In genomic region chr2:98772531-98772930, GRCh38 we compare ENCODE assay signal across 10 cellular contexts. TPM values are rescaled to one million over a fixed set of nuclear protein-coding genes. Genes with fewer than 3 reads are reported as not detected.
DNase-seq lines count a peak whose midpoint lies in the region; TF ChIP-seq lines count a peak whose summit lies in the region.
"Had no signal": no experiment of that assay in that cellular context is flagged by ENCODE, and none has a peak within 500 bp of the region (broad histone marks: within the 10 kb centered on the region; RNA-seq: fewer than 3 reads in every experiment).

No MANE protein-coding gene starts in this region.

- no peaks in the 10 kb centered on the region for H3K9me3 ChIP-seq in CD8-positive, alpha-beta memory T cell (ENCODE audit: low read length)
- no peaks in the 10 kb centered on the region for H3K9me3 ChIP-seq in Loucy (ENCODE audit: insufficient read depth, low read depth, low read length)

- CTCF ChIA-PET in CD8-positive, alpha-beta memory T cell (lab: Charles Lee): interaction anchor here (2.1 to 2.4 kb wide), 3 partner anchors 40 to 124 kb away, joined by 7 to 14 read pairs (median 9); no protein-coding TSS in a partner anchor

- peak overlapping the region; percentile 95; the same call in 1 of the 2 replicates for H2AFZ ChIP-seq in Loucy (ENCODE audit: low read length)

- H3K36me3 ChIP-seq in CD8-positive, alpha-beta memory T cell (ENCODE audit: insufficient read depth, low read length): no peaks in the 10 kb centered on the region
- H3K36me3 ChIP-seq in Loucy (ENCODE audit: insufficient read depth, low read length): no peaks in the 10 kb centered on the region

- peak overlapping the region; percentile 61 for H3K9ac ChIP-seq in Loucy (ENCODE audit: low read depth, low read length, poor library complexity, severe bottlenecking)

- 0 out of 2 replicates have a peak, but pooled peaks cover 6% of the 10 kb centered on the region for H3F3A ChIP-seq in Loucy (ENCODE audit: low read depth)

- peak overlapping the region; percentile 70 for H3K27ac ChIP-seq in CD8-positive, alpha-beta memory T cell (ENCODE audit: low read depth, low read length)

- H3K4me1 ChIP-seq in CD8-positive, alpha-beta memory T cell (ENCODE audit: insufficient read depth, low read length): peaks cover 72% of the 10 kb centered on the region
- H3K4me1 ChIP-seq in Loucy (ENCODE audit: insufficient read depth, low read length, poor library complexity, severe bottlenecking): peaks cover 44% of the 10 kb centered on the region

- peaks cover 0 to 2% of the 10 kb centered on the region in 2 donors for H3K27me3 Mint-ChIP-seq in CD8-positive, alpha-beta memory T cell
- H3K27me3 Mint-ChIP-seq in nephron (ENCODE audit: low read depth): no peaks in the 10 kb centered on the region
- H3K27me3 Mint-ChIP-seq in progenitor cell of endocrine pancreas: peaks cover 19% of the 10 kb centered on the region

- H3K4me3 Mint-ChIP-seq in CD8-positive, alpha-beta memory T cell: peak overlapping the region; percentile 85 to 97 (median 93)
- H3K4me3 Mint-ChIP-seq in nephron (no peak overlapping the region), progenitor cell of endocrine pancreas (ENCODE audit: low read depth) (no peak overlapping the region)

- no peak for DNase-seq in CD8-positive, alpha-beta memory T cell
- peak; percentile 71 for DNase-seq in astrocyte of the hippocampus (ENCODE audit: low read depth, low spot score)
- no peak for DNase-seq in NCI-H1436 treated with DMSO at 0.1 percent for 48 hours (lab: John Stamatoyannopoulos, UW)
- no peak for DNase-seq in DMS114 treated with DMSO at 0.1 percent for 48 hours (lab: John Stamatoyannopoulos, UW; ENCODE audit: unreplicated experiment)
- no peak for DNase-seq in SW 1271 (lab: John Stamatoyannopoulos, UW)
- no peak for DNase-seq in progenitor cell of endocrine pancreas (ENCODE audit: low spot score, unreplicated experiment)
- DNase-seq: dermis blood vessel endothelial cell, NCI-H1694 had no signal

- no peaks in the 10 kb centered on the region for H3K79me2 ChIP-seq in Loucy (ENCODE audit: insufficient read depth, low read length)

- H3K36me3 Mint-ChIP-seq in CD8-positive, alpha-beta memory T cell: peaks cover 0 to 5% (median 0%) of the 10 kb centered on the region in 3 donors
- H3K36me3 Mint-ChIP-seq in nephron (ENCODE audit: low read depth): no peaks in the 10 kb centered on the region
- H3K36me3 Mint-ChIP-seq in progenitor cell of endocrine pancreas (ENCODE audit: insufficient read depth): no peaks in the 10 kb centered on the region

- POLR2A ChIA-PET in CD8-positive, alpha-beta memory T cell (lab: Charles Lee): interaction anchor here (1.3 to 2.6 kb wide), 4 partner anchors 13 to 49 kb away, joined by 3 to 12 read pairs (median 7); partner anchors contain the start of gene MGAT4A

- H3K27me3 ChIP-seq in CD8-positive, alpha-beta memory T cell (ENCODE audit: insufficient read depth, low read length, poor library complexity, severe bottlenecking): no peaks in the 10 kb centered on the region
- H3K27me3 ChIP-seq in Loucy (ENCODE audit: insufficient read depth, low read length, poor library complexity, severe bottlenecking): no peaks in the 10 kb centered on the region

- H3K9me3 Mint-ChIP-seq in CD8-positive, alpha-beta memory T cell: no peaks in the 10 kb centered on the region
- H3K9me3 Mint-ChIP-seq in nephron (peaks cover 2% of the 10 kb centered on the region), progenitor cell of endocrine pancreas (ENCODE audit: low read depth) (no peaks in the 10 kb centered on the region)

- peak overlapping the region; percentile 54 for H3K4me3 ChIP-seq in CD8-positive, alpha-beta memory T cell (ENCODE audit: low read length)
- peak overlapping the region; percentile 53 for H3K4me3 ChIP-seq in Loucy (ENCODE audit: low read length, poor library complexity, severe bottlenecking)

- H3K4me1 Mint-ChIP-seq in CD8-positive, alpha-beta memory T cell: peaks cover 67 to 84% (median 84%) of the 10 kb centered on the region in 3 donors
- peaks cover 36% of the 10 kb centered on the region for H3K4me1 Mint-ChIP-seq in nephron
- peaks cover 3% of the 10 kb centered on the region for H3K4me1 Mint-ChIP-seq in progenitor cell of endocrine pancreas (ENCODE audit: low read depth)

- H4K20me1 ChIP-seq in Loucy (ENCODE audit: insufficient read depth, low read length, poor library complexity, severe bottlenecking): no peaks in the 10 kb centered on the region

- TF ChIP-seq CTCF in Loucy (conservative IDR thresholded peaks at IDR 0.05; ENCODE audit: low read length): no peak
- no peak for TF ChIP-seq CTCF in nephron (IDR thresholded peaks at IDR 0.05; ENCODE audit: unreplicated experiment in 3 of 3)
- TF ChIP-seq CTCF in progenitor cell of endocrine pancreas (IDR thresholded peaks at IDR 0.05; ENCODE audit: unreplicated experiment): no peak

- H3K9me2 ChIP-seq in Loucy (replicated peaks; ENCODE audit: low read depth, low read length): no peaks in the 10 kb centered on the region

- peak overlapping the region; percentile 66 for H3K4me2 ChIP-seq in Loucy (ENCODE audit: low read depth, low read length, poor library complexity, severe bottlenecking)

- peak overlapping the region; percentile 94 to 100 (median 98) for H3K27ac Mint-ChIP-seq in CD8-positive, alpha-beta memory T cell
- H3K27ac Mint-ChIP-seq in nephron (peak overlapping the region; percentile 16 to 43 (median 23)), progenitor cell of endocrine pancreas (no peak overlapping the region)

RNA-seq across cellular contexts. Expression of gene MGAT4A, which starts 41.6 kb away (rescaled TPM):
- 10 to 100 TPM; 65.2 to 66.8 TPM for total RNA-seq in CD8-positive, alpha-beta memory T cell
- polyA plus RNA-seq in CD8-positive, alpha-beta memory T cell: 211 TPM
- total RNA-seq in progenitor cell of endocrine pancreas: 33.5 and 37.6 TPM in 2 replicates

Comparison
In these comparisons a context has a peak if more than half of its experiments do, and no peak if none do; other contexts are left out.
1. H3K4me3 Mint-ChIP-seq: peak in CD8-positive, alpha-beta memory T cell (7 of 7); none in nephron (0 of 3) and progenitor cell of endocrine pancreas (single experiment).